8 cellular contexts compared by ENCODE assay signal in the genomic region with DNA sequence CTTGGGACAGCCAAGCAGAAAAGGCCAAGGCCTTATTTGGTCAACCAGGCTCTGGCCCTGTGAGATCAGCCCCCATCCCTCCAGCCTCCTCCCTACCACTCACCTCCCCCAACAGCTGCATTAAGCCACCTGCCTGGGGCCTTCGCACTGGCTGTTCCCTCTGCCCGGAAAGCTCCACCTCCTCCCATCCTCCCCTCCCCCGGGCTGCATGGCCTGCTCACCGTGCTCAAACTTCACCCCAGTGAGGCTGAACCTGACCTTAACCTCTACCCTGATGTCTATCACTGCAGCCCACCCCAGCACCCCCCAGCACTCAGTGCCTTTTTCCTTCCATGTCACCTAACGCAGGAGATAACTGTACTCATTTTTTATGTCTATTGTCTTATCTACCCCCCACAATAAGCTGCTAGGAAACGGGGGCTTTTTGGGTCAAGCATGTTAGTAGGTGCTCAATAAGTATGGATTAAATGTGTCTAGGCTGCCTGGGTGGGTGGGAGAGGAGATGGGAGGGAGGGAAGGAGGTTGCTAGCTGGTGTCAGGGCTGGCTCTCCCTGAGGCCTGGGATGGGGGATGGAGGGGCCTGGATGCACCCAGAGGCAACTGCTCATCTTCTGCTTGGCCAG. TPM values are rescaled to one million over a fixed set of nuclear protein-coding genes. Genes with fewer than 3 reads are reported as not detected.
DNase-seq lines count a peak whose midpoint lies in the region; ATAC-seq and TF ChIP-seq lines count a peak whose summit lies in the region.

No MANE protein-coding gene starts in this region.

- peak overlapping the region; percentile 93 for H3K27ac Mint-ChIP-seq in activated CD8-positive, alpha-beta T cell treated with anti-CD3 and anti-CD28 coated beads for 36 hours

- H3K27me3 ChIP-seq in thoracic aorta (replicated peaks; ENCODE audit: insufficient read depth), result no peaks in the 10 kb centered on the region

- H3K36me3 Mint-ChIP-seq in activated CD8-positive, alpha-beta T cell treated with anti-CD3 and anti-CD28 coated beads for 36 hours (ENCODE audit: low read depth), result peaks cover 68% of the 10 kb centered on the region

- no peaks in the 10 kb centered on the region for H3K27me3 Mint-ChIP-seq in activated CD8-positive, alpha-beta T cell treated with anti-CD3 and anti-CD28 coated beads for 36 hours

- intact Hi-C loops in activated CD8-positive, alpha-beta T cell treated with anti-CD3 and anti-CD28 coated beads for 36 hours (cut with micrococcal nuclease), result loop anchor here (5.0 kb wide), 2 partner anchors 46 to 71 kb away; a partner anchor contains a TSS

- peaks cover 6 to 25% of the 10 kb centered on the region in 2 donors for H3K4me1 ChIP-seq in thoracic aorta (ENCODE audit: control insufficient read depth in 1 of 2, low read depth in 2 of 2)

- POLR2A ChIA-PET in activated CD8-positive, alpha-beta T cell treated with anti-CD3 and anti-CD28 coated beads for 36 hours (lab: Charles Lee), result interaction anchor here (0.7 to 10.8 kb wide), 21 partner anchors 8 to 196 kb away, joined by 3 to 178 read pairs (median 9); a partner anchor contains a TSS

- in situ Hi-C loops in ACHN (cut with HindIII; ENCODE audit: low pct_ligation_motif_present, low pct_unique_long_range_greater_than_20kb, low sequenced_read_pairs), result no loop called here

- peak overlapping the region in 1 of 2 donors; percentile 41 for H3K27ac ChIP-seq in thoracic aorta

- H3K9me3 Mint-ChIP-seq in activated CD8-positive, alpha-beta T cell treated with anti-CD3 and anti-CD28 coated beads for 36 hours, result no peaks in the 10 kb centered on the region

- ATAC-seq in HG03432 (IDR thresholded peaks at IDR 0.05; ENCODE audit: unreplicated experiment) (peak; percentile 36), left lobe of liver (peak; percentile 6), thoracic aorta (ENCODE audit: insufficient number of reproducible peaks, low FRiP score, low read depth) (no peak)
- peak; percentile 45 for ATAC-seq in activated CD8-positive, alpha-beta T cell treated with anti-CD3 and anti-CD28 coated beads for 36 hours

- TF ChIP-seq CTCF in GM12865 (IDR thresholded peaks at IDR 0.05; ENCODE audit: insufficient read depth, low read depth, low read length, missing control alignments), result no peak
- no peak for TF ChIP-seq CTCF in activated CD8-positive, alpha-beta T cell treated with anti-CD3 and anti-CD28 coated beads for 36 hours (IDR thresholded peaks at IDR 0.05)
- no peak for TF ChIP-seq CTCF in thoracic aorta (IDR thresholded peaks at IDR 0.05)

- DNase-seq in GM12865 (ENCODE audit: low read depth), result peak; percentile 93
- peak; percentile 89 for DNase-seq in activated CD8-positive, alpha-beta T cell treated with anti-CD3 and anti-CD28 coated beads for 36 hours
- no peak for DNase-seq in left lobe of liver (ENCODE audit: low spot score)
- no peak for DNase-seq in thoracic aorta (ENCODE audit: low spot score)
- DNase-seq in ACHN, result no peak
- no peak for DNase-seq in LoVo (ENCODE audit: low spot score)
- no peak for DNase-seq in NCI-H2227 (lab: John Stamatoyannopoulos, UW; ENCODE audit: unreplicated experiment)

- CTCF ChIA-PET in activated CD8-positive, alpha-beta T cell treated with anti-CD3 and anti-CD28 coated beads for 36 hours (lab: Charles Lee), result interaction anchor here (1.0 to 2.8 kb wide), 5 partner anchors 16 to 85 kb away, joined by 3 to 12 read pairs (median 4); a partner anchor contains a TSS

- H3K9me3 ChIP-seq in thoracic aorta, result no peaks in the 10 kb centered on the region

- H3K4me3 Mint-ChIP-seq in activated CD8-positive, alpha-beta T cell treated with anti-CD3 and anti-CD28 coated beads for 36 hours, result peak overlapping the region; percentile 87

- peak overlapping the region; percentile 88 for H3K4me3 ChIP-seq in GM12865 (ENCODE audit: low read depth, low read length)
- H3K4me3 ChIP-seq in thoracic aorta, result peak overlapping the region; percentile 45

- H3K36me3 ChIP-seq in thoracic aorta, result peaks cover 36% of the 10 kb centered on the region

- H3K4me1 Mint-ChIP-seq in activated CD8-positive, alpha-beta T cell treated with anti-CD3 and anti-CD28 coated beads for 36 hours (ENCODE audit: low read depth), result peaks cover 57% of the 10 kb centered on the region

RNA-seq across cellular contexts. Expression of a gene that starts 0.9 kb away (rescaled TPM):
- total RNA-seq in activated CD8-positive, alpha-beta T cell treated with anti-CD3 and anti-CD28 coated beads for 36 hours, result 100 to 1,000 TPM; 107 to 114 TPM
- total RNA-seq in left lobe of liver (2.2 TPM), thoracic aorta (1 to 10 TPM; 4.0 to 7.2 TPM)

RNA-seq across cellular contexts. Expression of a gene that starts 6.7 kb away (rescaled TPM):
- 100 to 1,000 TPM; 254 to 276 TPM for total RNA-seq in activated CD8-positive, alpha-beta T cell treated with anti-CD3 and anti-CD28 coated beads for 36 hours
- 44.1 TPM for total RNA-seq in left lobe of liver
- 10 to 100 TPM; 50.0 to 88.3 TPM for total RNA-seq in thoracic aorta

RNA-seq across cellular contexts. Expression of a gene that starts 8.3 kb away (rescaled TPM):
- 10 to 100 TPM; 54.8 to 57.4 TPM for total RNA-seq in activated CD8-positive, alpha-beta T cell treated with anti-CD3 and anti-CD28 coated beads for 36 hours
- 31.5 TPM for total RNA-seq in left lobe of liver
- 10 to 100 TPM; 68.3 to 69.3 TPM for total RNA-seq in thoracic aorta

RNA-seq across cellular contexts. Expression of a gene that starts 16.0 kb away (rescaled TPM):
- not detected for total RNA-seq in activated CD8-positive, alpha-beta T cell treated with anti-CD3 and anti-CD28 coated beads for 36 hours
- total RNA-seq in left lobe of liver, result not detected
- total RNA-seq in thoracic aorta, result not detected

RNA-seq across cellular contexts. Expression of a gene that starts 18.6 kb away (rescaled TPM):
- 1 to 10 TPM in 1 of 2 experiments, under 1 TPM in 1; 0.83 to 1.4 TPM for total RNA-seq in activated CD8-positive, alpha-beta T cell treated with anti-CD3 and anti-CD28 coated beads for 36 hours
- 1.1 TPM for total RNA-seq in left lobe of liver
- total RNA-seq in thoracic aorta, result 1 to 10 TPM; 5.3 to 5.7 TPM

Comparison
In these comparisons a context has a peak if more than half of its experiments do, and no peak if none do; other contexts are left out.
1. DNase-seq: peak in GM12865 (single experiment) and activated CD8-positive, alpha-beta T cell treated with anti-CD3 and anti-CD28 coated beads for 36 hours (single experiment); none in left lobe of liver (single experiment), thoracic aorta (single experiment), ACHN (single experiment), LoVo (single experiment) and NCI-H2227 (single experiment).
2. RNA of a gene that starts 0.9 kb away (total RNA-seq): 107 to 114 TPM in activated CD8-positive, alpha-beta T cell treated with anti-CD3 and anti-CD28 coated beads for 36 hours; 4.0 to 7.2 TPM in thoracic aorta and 2.2 TPM in left lobe of liver (single experiment); every median in the first group is over 10 times any median in the second.